9 cellular contexts compared by ENCODE assay signal in the genomic region with DNA sequence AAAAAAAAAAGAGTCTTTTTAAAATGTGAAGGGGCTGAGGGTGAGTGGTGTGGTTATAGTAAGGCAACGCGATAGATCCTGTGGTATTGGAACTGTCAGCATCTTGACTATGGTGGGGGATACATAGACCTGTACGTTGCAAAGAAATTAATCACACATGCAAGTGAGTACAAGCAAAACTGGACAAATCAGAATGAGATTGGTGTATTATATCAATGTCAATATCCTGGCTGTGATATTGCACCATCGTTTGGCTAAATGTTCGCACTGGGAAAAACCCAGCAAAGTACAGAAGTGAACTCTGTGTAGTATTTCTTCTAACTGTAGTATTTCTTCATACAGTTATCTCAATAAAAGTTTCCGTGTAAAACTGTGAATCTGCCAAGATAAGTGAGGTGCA.
"Had no signal": no experiment of that assay in that cellular context is flagged by ENCODE, and none has a peak within 500 bp of the region (broad histone marks: within the 10 kb centered on the region; RNA-seq: fewer than 3 reads in every experiment).

No MANE protein-coding gene starts in this region.

- H3K27ac ChIP-seq: GM23248, HL-60 had no signal

- DNase-seq: GM23248, GOT3, H7, HFFc6, IMR-90 had no signal

- H3K4me1 ChIP-seq: HAP-1 had no signal

- H2AFZ ChIP-seq: GM23248 had no signal

- ATAC-seq: HCT116, K562 had no signal

- FAIRE-seq: K562 had no signal

- H3K9me3 ChIP-seq: HAP-1 had no signal

- H3K9ac ChIP-seq: GM23248 had no signal

- H3K4me3 ChIP-seq: GM23248, HAP-1, K562 had no signal

- H3K36me3 ChIP-seq: HAP-1 had no signal
